21 cellular contexts compared by ENCODE assay signal in genomic region chr1:43422995-43423671, GRCh38. TPM values are rescaled to one million over a fixed set of nuclear protein-coding genes. Genes with fewer than 3 reads are reported as not detected.
DNase-seq lines count a peak whose midpoint lies in the region; ATAC-seq and TF ChIP-seq lines count a peak whose summit lies in the region.
"Had no signal": no experiment of that assay in that cellular context is flagged by ENCODE, and none has a peak within 500 bp of the region (broad histone marks: within the 10 kb centered on the region; RNA-seq: fewer than 3 reads in every experiment).

No MANE protein-coding gene starts in this region.

- POLR2A ChIA-PET in CD8-positive, alpha-beta T cell (lab: Charles Lee) = no interaction called here

- no peak overlapping the region for H3K27ac ChIP-seq in CD8-positive, alpha-beta T cell (ENCODE audit: low read depth, low read length)
- H3K27ac ChIP-seq in sigmoid colon = no peak overlapping the region
- H3K27ac ChIP-seq: C4-2B, SJCRH30, tibial nerve had no signal

- no peaks in the 10 kb centered on the region for H3K27me3 Mint-ChIP-seq in CD8-positive, alpha-beta T cell (ENCODE audit: low read depth)
- H3K27me3 Mint-ChIP-seq in central memory CD8-positive, alpha-beta T cell = no peaks in the 10 kb centered on the region
- H3K27me3 Mint-ChIP-seq in memory B cell = no peaks in the 10 kb centered on the region
- H3K27me3 Mint-ChIP-seq: progenitor cell of endocrine pancreas had no signal

- DNase-seq in CD8-positive, alpha-beta T cell = no peak
- DNase-seq in H7 = peak; percentile 25
- no peak for DNase-seq in central memory CD8-positive, alpha-beta T cell (ENCODE audit: low spot score in 2 of 2)
- no peak for DNase-seq in memory B cell (ENCODE audit: low spot score in 2 of 2)
- no peak for DNase-seq in sigmoid colon
- DNase-seq in NCI-H748 (lab: John Stamatoyannopoulos, UW; ENCODE audit: unreplicated experiment) = no peak
- no peak for DNase-seq in LoVo (ENCODE audit: low spot score)
- DNase-seq in stimulated activated CD4-positive, alpha-beta T cell treated with anti-CD3 and anti-CD28 coated beads, Interleukin-4, amount 100 ng/mL, for 4 hours = no peak
- DNase-seq: activated CD4-positive, alpha-beta T cell treated with anti-CD3 and anti-CD28 coated beads for 1 hour; DMS 273 treated with DMSO at 0.1 percent for 48 hours; effector CD4-positive, alpha-beta T cell; KBM-7; NCI-H1436; NCI-H2171; NCI-H510A treated with DMSO at 0.1 percent for 48 hours; SJCRH30 had no signal

- H3K4me1 Mint-ChIP-seq in CD8-positive, alpha-beta T cell (ENCODE audit: low read depth) = no peaks in the 10 kb centered on the region
- H3K4me1 Mint-ChIP-seq in central memory CD8-positive, alpha-beta T cell = peaks cover 11% of the 10 kb centered on the region
- H3K4me1 Mint-ChIP-seq in memory B cell = peaks cover 5% of the 10 kb centered on the region

- peak overlapping the region; percentile 55 for H3K27ac Mint-ChIP-seq in CD8-positive, alpha-beta T cell
- peak overlapping the region; percentile 2 for H3K27ac Mint-ChIP-seq in central memory CD8-positive, alpha-beta T cell (ENCODE audit: low read depth)
- H3K27ac Mint-ChIP-seq in memory B cell = peak overlapping the region; percentile 49
- H3K27ac Mint-ChIP-seq: activated T-helper 2 cell treated with anti-CD3 and anti-CD28 coated beads, Interferon-gamma antibody, Interleukin-2, Interleukin-4, amounts not matched to agents 10 μg/mL and 5 μg/mL and 100 μg/mL, durations not matched to agents 14 hours and 24 hours and 36 hours; progenitor cell of endocrine pancreas had no signal

- H3K36me3 ChIP-seq in CD8-positive, alpha-beta T cell (ENCODE audit: insufficient read depth, low read length) = peaks cover 71% of the 10 kb centered on the region
- H3K36me3 ChIP-seq in H7 (replicated peaks; ENCODE audit: control insufficient read depth, insufficient read depth, low read length) = peaks cover 36% of the 10 kb centered on the region
- peaks cover 79 to 98% (median 93%) of the 10 kb centered on the region in 4 donors for H3K36me3 ChIP-seq in sigmoid colon

- H3K27me3 ChIP-seq in CD8-positive, alpha-beta T cell (ENCODE audit: insufficient read depth, low read length) = no peaks in the 10 kb centered on the region
- H3K27me3 ChIP-seq in H7 (ENCODE audit: control insufficient read depth, insufficient read depth, low read length) (no peaks in the 10 kb centered on the region), sigmoid colon (no peaks in the 10 kb centered on the region)
- H3K27me3 ChIP-seq: SJCRH30, tibial nerve had no signal

- WGBS in sigmoid colon, 2 donors = 85 to 96% methylated on average over 16 of the region's 16 CpGs

- intact Hi-C loops in CD8-positive, alpha-beta T cell (cut with DNase I, micrococcal nuclease) = no loop called here
- intact Hi-C loops in sigmoid colon (cut with DNase I) = no loop called here

- ATAC-seq in CD8-positive, alpha-beta T cell = no peak
- no peak for ATAC-seq in central memory CD8-positive, alpha-beta T cell (replicated peaks; ENCODE audit: extremely low read depth, poor library complexity, severe bottlenecking)
- ATAC-seq in memory B cell (ENCODE audit: low read depth) = no peak
- ATAC-seq: sciatic nerve had no signal

- H3K4me1 ChIP-seq in CD8-positive, alpha-beta T cell (ENCODE audit: insufficient read depth, low read length) = no peaks in the 10 kb centered on the region
- no peaks in the 10 kb centered on the region for H3K4me1 ChIP-seq in sigmoid colon
- H3K4me1 ChIP-seq: SJCRH30, tibial nerve had no signal

- no peak overlapping the region for H3K4me3 Mint-ChIP-seq in CD8-positive, alpha-beta T cell
- no peak overlapping the region for H3K4me3 Mint-ChIP-seq in central memory CD8-positive, alpha-beta T cell
- H3K4me3 Mint-ChIP-seq in memory B cell = no peak overlapping the region

- H3K4me3 ChIP-seq in CD8-positive, alpha-beta T cell (ENCODE audit: low read depth, low read length) = no peak overlapping the region
- H3K4me3 ChIP-seq in H7 (ENCODE audit: insufficient read depth, low read depth, low read length) = no peak overlapping the region
- H3K4me3 ChIP-seq in sigmoid colon = no peak overlapping the region
- H3K4me3 ChIP-seq: SJCRH30, tibial nerve had no signal

- peaks cover 74% of the 10 kb centered on the region for H3K36me3 Mint-ChIP-seq in CD8-positive, alpha-beta T cell
- peaks cover 31% of the 10 kb centered on the region for H3K36me3 Mint-ChIP-seq in central memory CD8-positive, alpha-beta T cell (ENCODE audit: insufficient read depth)
- peaks cover 36% of the 10 kb centered on the region for H3K36me3 Mint-ChIP-seq in memory B cell

- no peak for TF ChIP-seq EP300 in sigmoid colon (IDR thresholded peaks at IDR 0.05)

- H3K9me3 Mint-ChIP-seq in CD8-positive, alpha-beta T cell = no peaks in the 10 kb centered on the region
- H3K9me3 Mint-ChIP-seq in central memory CD8-positive, alpha-beta T cell = no peaks in the 10 kb centered on the region
- H3K9me3 Mint-ChIP-seq in memory B cell = no peaks in the 10 kb centered on the region
- H3K9me3 Mint-ChIP-seq: activated T-helper 2 cell treated with anti-CD3 and anti-CD28 coated beads, Interferon-gamma antibody, Interleukin-2, Interleukin-4, amounts not matched to agents 10 μg/mL and 5 μg/mL and 100 μg/mL, durations not matched to agents 14 hours and 24 hours and 36 hours had no signal

- TF ChIP-seq POLR2A in sigmoid colon (IDR thresholded peaks at IDR 0.05) = no peak

- CTCF ChIA-PET in CD8-positive, alpha-beta T cell (lab: Charles Lee) = no interaction called here

- H3K9me3 ChIP-seq in CD8-positive, alpha-beta T cell (ENCODE audit: low read length) = no peaks in the 10 kb centered on the region
- H3K9me3 ChIP-seq in sigmoid colon = no peaks in the 10 kb centered on the region
- H3K9me3 ChIP-seq: SJCRH30, tibial nerve had no signal

- no peak for TF ChIP-seq CTCF in CD8-positive, alpha-beta T cell (IDR thresholded peaks at IDR 0.05)
- TF ChIP-seq CTCF in sigmoid colon (IDR thresholded peaks at IDR 0.05) = no peak

RNA-seq across cellular contexts. Expression of gene HYI, which starts 30.6 kb away (rescaled TPM):
- 10 to 100 TPM in 1 of 2 experiments, 1 to 10 TPM in 1; 9.4 to 10.3 TPM for total RNA-seq in CD8-positive, alpha-beta T cell
- 29.4 and 42.5 TPM in 2 replicates for total RNA-seq in H7 (2014; rRNA removed; shearing (Covaris generic))
- 100 to 1,000 TPM in 1 of 4 donors, 10 to 100 TPM in 3; 65.8 to 104 (median 78.7) TPM for total RNA-seq in sigmoid colon
- polyA plus RNA-seq in sigmoid colon = 10 to 100 TPM; 40.4 to 72.8 (median 55.9) TPM
- total RNA-seq: SJCRH30 had no signal

RNA-seq across cellular contexts. Expression of gene SZT2, which starts 33.4 kb away (rescaled TPM):
- 10 to 100 TPM; 57.0 to 64.4 TPM for total RNA-seq in CD8-positive, alpha-beta T cell
- 12.2 and 19.0 TPM in 2 replicates for total RNA-seq in H7 (2014; rRNA removed; shearing (Covaris generic))
- total RNA-seq in sigmoid colon = 10 to 100 TPM; 19.1 to 47.4 (median 25.2) TPM
- 10 to 100 TPM in 1 of 3 donors, 1 to 10 TPM in 2; 4.6 to 39.2 (median 4.8) TPM for polyA plus RNA-seq in sigmoid colon

RNA-seq across cellular contexts. Expression of gene MED8, which starts 33.5 kb away (rescaled TPM):
- 10 to 100 TPM; 18.8 to 20.2 TPM for total RNA-seq in CD8-positive, alpha-beta T cell
- total RNA-seq in H7 (2014; rRNA removed; shearing (Covaris generic)) = 37.6 and 41.2 TPM in 2 replicates
- total RNA-seq in sigmoid colon = 10 to 100 TPM; 25.3 to 33.4 (median 29.6) TPM
- 10 to 100 TPM; 34.2 to 43.9 (median 36.6) TPM for polyA plus RNA-seq in sigmoid colon

RNA-seq across cellular contexts. Expression of gene ELOVL1, which starts 55.3 kb away (rescaled TPM):
- total RNA-seq in CD8-positive, alpha-beta T cell = 10 to 100 TPM; 24.6 to 25.6 TPM
- total RNA-seq in H7 (2014; rRNA removed; shearing (Covaris generic)) = 44.6 and 61.3 TPM in 2 replicates
- total RNA-seq in sigmoid colon = 10 to 100 TPM; 26.8 to 39.6 (median 29.5) TPM
- polyA plus RNA-seq in sigmoid colon = 100 to 1,000 TPM in 1 of 3 donors, 10 to 100 TPM in 2; 43.2 to 155 (median 63.6) TPM

Comparison
In these comparisons a context has a peak if more than half of its experiments do, and no peak if none do; other contexts are left out.
1. H3K27ac Mint-ChIP-seq: peak in every context shown above with its lines; median percentile 55 in CD8-positive, alpha-beta T cell; 49 in memory B cell; 2 in central memory CD8-positive, alpha-beta T cell.